1 cellular context compared by ENCODE assay signal in the genomic region with DNA sequence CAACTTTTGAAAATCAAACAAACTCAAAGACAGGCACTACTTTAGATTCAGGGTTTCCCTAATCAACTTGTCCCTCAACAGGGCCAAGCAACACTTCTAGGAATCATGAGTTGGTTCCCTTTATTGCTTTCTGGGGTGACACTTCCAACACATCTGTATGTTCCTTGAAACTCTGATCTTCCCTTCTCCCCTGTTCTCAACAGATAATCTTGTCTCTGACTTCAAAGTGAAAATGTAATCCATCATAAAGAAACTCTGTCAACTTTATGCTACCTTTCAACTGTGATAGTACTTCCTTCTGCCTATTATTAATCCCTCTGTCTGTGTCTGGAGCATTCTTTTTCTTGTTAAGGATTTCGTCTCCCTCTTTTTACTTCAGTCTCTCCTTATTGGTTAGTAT.
TF ChIP-seq lines count a peak whose summit lies in the region.

No MANE protein-coding gene starts in this region.

TF ChIP-seq in K562, 482 proteins besides CTCF, POLR2A, EP300 and RAD21 (continued from another document and continues in another):
- TF ChIP-seq, protein P1, sequence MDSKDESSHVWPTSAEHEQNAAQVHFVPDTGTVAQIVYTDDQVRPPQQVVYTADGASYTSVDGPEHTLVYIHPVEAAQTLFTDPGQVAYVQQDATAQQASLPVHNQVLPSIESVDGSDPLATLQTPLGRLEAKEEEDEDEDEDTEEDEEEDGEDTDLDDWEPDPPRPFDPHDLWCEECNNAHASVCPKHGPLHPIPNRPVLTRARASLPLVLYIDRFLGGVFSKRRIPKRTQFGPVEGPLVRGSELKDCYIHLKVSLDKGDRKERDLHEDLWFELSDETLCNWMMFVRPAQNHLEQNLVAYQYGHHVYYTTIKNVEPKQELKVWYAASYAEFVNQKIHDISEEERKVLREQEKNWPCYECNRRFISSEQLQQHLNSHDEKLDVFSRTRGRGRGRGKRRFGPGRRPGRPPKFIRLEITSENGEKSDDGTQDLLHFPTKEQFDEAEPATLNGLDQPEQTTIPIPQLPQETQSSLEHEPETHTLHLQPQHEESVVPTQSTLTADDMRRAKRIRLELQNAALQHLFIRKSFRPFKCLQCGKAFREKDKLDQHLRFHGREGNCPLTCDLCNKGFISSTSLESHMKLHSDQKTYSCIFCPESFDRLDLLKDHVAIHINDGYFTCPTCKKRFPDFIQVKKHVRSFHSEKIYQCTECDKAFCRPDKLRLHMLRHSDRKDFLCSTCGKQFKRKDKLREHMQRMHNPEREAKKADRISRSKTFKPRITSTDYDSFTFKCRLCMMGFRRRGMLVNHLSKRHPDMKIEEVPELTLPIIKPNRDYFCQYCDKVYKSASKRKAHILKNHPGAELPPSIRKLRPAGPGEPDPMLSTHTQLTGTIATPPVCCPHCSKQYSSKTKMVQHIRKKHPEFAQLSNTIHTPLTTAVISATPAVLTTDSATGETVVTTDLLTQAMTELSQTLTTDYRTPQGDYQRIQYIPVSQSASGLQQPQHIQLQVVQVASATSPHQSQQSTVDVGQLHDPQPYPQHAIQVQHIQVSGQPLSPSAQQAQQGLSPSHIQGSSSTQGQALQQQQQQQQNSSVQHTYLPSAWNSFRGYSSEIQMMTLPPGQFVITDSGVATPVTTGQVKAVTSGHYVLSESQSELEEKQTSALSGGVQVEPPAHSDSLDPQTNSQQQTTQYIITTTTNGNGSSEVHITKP (IDR thresholded peaks at IDR 0.05; ENCODE audit: partially characterized antibody): no peak
- TF ChIP-seq EP400 (IDR thresholded peaks at IDR 0.05): 0 out of 2 replicates have a peak, but pooled peaks have one; percentile 23
- no peak for TF ChIP-seq DMBX1 (CRISPR knock-in tag; IDR thresholded peaks at IDR 0.05; ENCODE audit: borderline replicate concordance)
- TF ChIP-seq NELFE (IDR thresholded peaks at IDR 0.05; ENCODE audit: insufficient read depth, insufficient read length): no peak
- TF ChIP-seq GATA2 (CRISPR knock-in tag; IDR thresholded peaks at IDR 0.05): peak; percentile 54; the same call in 1 of the 2 replicates
- peak; percentile 37; the same call in 1 of the 2 replicates for TF ChIP-seq PML (IDR thresholded peaks at IDR 0.05; ENCODE audit: low read length)
- TF ChIP-seq LEF1 (IDR thresholded peaks at IDR 0.05): peak; percentile 100
- TF ChIP-seq ILF3 (IDR thresholded peaks at IDR 0.05; ENCODE audit: borderline replicate concordance): no peak
- TF ChIP-seq FOSL1 (tag; conservative IDR thresholded peaks at IDR 0.05): no peak
- TF ChIP-seq THRB (CRISPR knock-in tag; conservative IDR thresholded peaks at IDR 0.05): no peak
- no peak for TF ChIP-seq EGR1 (conservative IDR thresholded peaks at IDR 0.05)
- peak; percentile 85 for TF ChIP-seq DACH1 (IDR thresholded peaks at IDR 0.05; ENCODE audit: partially characterized antibody)
- TF ChIP-seq TCFL5 (CRISPR knock-in tag; conservative IDR thresholded peaks at IDR 0.05): no peak
- peak; percentile 99 for TF ChIP-seq MEIS2 (IDR thresholded peaks at IDR 0.05; ENCODE audit: partially characterized antibody)
- TF ChIP-seq ZNF436 (CRISPR knock-in tag; IDR thresholded peaks at IDR 0.05): no peak
- TF ChIP-seq SREBF1 (IDR thresholded peaks at IDR 0.05; ENCODE audit: borderline replicate concordance, low read depth, low read length): no peak
- 0 out of 2 replicates have a peak, but pooled peaks have one; percentile 29 for TF ChIP-seq ARID3A (IDR thresholded peaks at IDR 0.05; ENCODE audit: borderline replicate concordance, low read depth, low read length)
- TF ChIP-seq ZEB2 (IDR thresholded peaks at IDR 0.05): peak; percentile 87
- TF ChIP-seq, protein P2, sequence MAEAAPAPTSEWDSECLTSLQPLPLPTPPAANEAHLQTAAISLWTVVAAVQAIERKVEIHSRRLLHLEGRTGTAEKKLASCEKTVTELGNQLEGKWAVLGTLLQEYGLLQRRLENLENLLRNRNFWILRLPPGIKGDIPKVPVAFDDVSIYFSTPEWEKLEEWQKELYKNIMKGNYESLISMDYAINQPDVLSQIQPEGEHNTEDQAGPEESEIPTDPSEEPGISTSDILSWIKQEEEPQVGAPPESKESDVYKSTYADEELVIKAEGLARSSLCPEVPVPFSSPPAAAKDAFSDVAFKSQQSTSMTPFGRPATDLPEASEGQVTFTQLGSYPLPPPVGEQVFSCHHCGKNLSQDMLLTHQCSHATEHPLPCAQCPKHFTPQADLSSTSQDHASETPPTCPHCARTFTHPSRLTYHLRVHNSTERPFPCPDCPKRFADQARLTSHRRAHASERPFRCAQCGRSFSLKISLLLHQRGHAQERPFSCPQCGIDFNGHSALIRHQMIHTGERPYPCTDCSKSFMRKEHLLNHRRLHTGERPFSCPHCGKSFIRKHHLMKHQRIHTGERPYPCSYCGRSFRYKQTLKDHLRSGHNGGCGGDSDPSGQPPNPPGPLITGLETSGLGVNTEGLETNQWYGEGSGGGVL (CRISPR knock-in tag; IDR thresholded peaks at IDR 0.05): no peak
- no peak for TF ChIP-seq MCM3 (IDR thresholded peaks at IDR 0.05)
- peak; percentile 70 for TF ChIP-seq NFIC (IDR thresholded peaks at IDR 0.05)
- no peak for TF ChIP-seq ZC3H11A (IDR thresholded peaks at IDR 0.05; ENCODE audit: low read depth, low read length)
- TF ChIP-seq U2AF1 (optimal IDR thresholded peaks at IDR 0.05; ENCODE audit: low read depth, low read length): no peak
- TF ChIP-seq ZFP1 (CRISPR knock-in tag; IDR thresholded peaks at IDR 0.05): no peak
- no peak for TF ChIP-seq CBX2 (IDR thresholded peaks at IDR 0.05; ENCODE audit: insufficient read depth, low read length, poor library complexity, severe bottlenecking)
- TF ChIP-seq SP2 (IDR thresholded peaks at IDR 0.05; ENCODE audit: extremely low read depth, low read depth, low read length, poor library complexity, severe bottlenecking): no peak
- peak; percentile 18; the same call in 1 of the 2 replicates for TF ChIP-seq MBD2 (IDR thresholded peaks at IDR 0.05; ENCODE audit: borderline replicate concordance, low read depth)
- TF ChIP-seq HNRNPH1 (optimal IDR thresholded peaks at IDR 0.05; ENCODE audit: low read depth, low read length): no peak
- no peak for TF ChIP-seq ZNF318 (IDR thresholded peaks at IDR 0.05; ENCODE audit: borderline replicate concordance in 1 of 2, low read depth in 1 of 2)
- TF ChIP-seq CXXC5 (CRISPR knock-in tag; IDR thresholded peaks at IDR 0.05): peak; percentile 47
- no peak for TF ChIP-seq SMARCA5 (IDR thresholded peaks at IDR 0.05)
- TF ChIP-seq, protein P3, sequence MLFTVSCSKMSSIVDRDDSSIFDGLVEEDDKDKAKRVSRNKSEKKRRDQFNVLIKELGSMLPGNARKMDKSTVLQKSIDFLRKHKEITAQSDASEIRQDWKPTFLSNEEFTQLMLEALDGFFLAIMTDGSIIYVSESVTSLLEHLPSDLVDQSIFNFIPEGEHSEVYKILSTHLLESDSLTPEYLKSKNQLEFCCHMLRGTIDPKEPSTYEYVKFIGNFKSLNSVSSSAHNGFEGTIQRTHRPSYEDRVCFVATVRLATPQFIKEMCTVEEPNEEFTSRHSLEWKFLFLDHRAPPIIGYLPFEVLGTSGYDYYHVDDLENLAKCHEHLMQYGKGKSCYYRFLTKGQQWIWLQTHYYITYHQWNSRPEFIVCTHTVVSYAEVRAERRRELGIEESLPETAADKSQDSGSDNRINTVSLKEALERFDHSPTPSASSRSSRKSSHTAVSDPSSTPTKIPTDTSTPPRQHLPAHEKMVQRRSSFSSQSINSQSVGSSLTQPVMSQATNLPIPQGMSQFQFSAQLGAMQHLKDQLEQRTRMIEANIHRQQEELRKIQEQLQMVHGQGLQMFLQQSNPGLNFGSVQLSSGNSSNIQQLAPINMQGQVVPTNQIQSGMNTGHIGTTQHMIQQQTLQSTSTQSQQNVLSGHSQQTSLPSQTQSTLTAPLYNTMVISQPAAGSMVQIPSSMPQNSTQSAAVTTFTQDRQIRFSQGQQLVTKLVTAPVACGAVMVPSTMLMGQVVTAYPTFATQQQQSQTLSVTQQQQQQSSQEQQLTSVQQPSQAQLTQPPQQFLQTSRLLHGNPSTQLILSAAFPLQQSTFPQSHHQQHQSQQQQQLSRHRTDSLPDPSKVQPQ (CRISPR knock-in tag; IDR thresholded peaks at IDR 0.05; ENCODE audit: borderline replicate concordance): no peak
- TF ChIP-seq FOXP1 (CRISPR knock-in tag; IDR thresholded peaks at IDR 0.05): no peak
- peak; percentile 95 for TF ChIP-seq TCF3 (CRISPR knock-in tag; IDR thresholded peaks at IDR 0.05)
- TF ChIP-seq TBL1XR1 (IDR thresholded peaks at IDR 0.05; ENCODE audit: low read length in 2 of 2): peak in 1 of 2 experiments; percentile 72; a peak in 3 of 4 replicates
- TF ChIP-seq FOXA3 (CRISPR knock-in tag; conservative IDR thresholded peaks at IDR 0.05 in 1 of 2, IDR thresholded peaks at IDR 0.05 in 1 of 2): no peak
- peak; percentile 88 for TF ChIP-seq TAL1 (IDR thresholded peaks at IDR 0.05)
- no peak for TF ChIP-seq ILK (tag; IDR thresholded peaks at IDR 0.05; ENCODE audit: borderline replicate concordance, low read depth)
- TF ChIP-seq ZNF23 (CRISPR knock-in tag; IDR thresholded peaks at IDR 0.05): no peak
- TF ChIP-seq DPF2 (IDR thresholded peaks at IDR 0.05): peak; percentile 86
